In the genomic region with DNA sequence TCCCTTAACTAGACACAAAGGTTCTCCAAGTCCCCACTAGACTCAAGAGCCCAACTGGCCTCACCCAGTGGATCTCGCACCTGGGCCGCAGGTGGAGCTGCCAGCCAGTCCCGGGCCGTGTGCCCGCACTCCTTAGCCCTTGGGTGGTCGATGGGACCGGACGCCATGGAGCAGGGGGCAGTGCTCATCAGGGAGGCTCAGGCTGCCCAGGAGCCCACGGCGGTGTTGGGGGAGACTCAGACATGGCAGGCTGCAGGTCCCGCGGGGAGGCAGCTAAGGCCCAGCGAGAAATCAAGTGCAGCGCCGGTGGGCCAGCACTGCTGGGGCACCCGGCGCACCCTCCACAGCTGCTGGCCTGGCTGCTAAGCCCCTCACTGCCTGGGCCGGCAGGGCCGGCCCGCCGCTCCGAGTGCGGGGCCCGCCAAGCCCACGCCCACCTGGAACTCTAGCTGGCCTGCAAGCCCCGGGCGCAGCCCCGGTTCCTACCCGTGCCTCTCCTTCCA, we compare ENCODE assay signal across 28 cellular contexts.
DNase-seq lines count a peak whose midpoint lies in the region; ATAC-seq, FAIRE-seq and TF ChIP-seq lines count a peak whose summit lies in the region.
"Had no signal": no experiment of that assay in that cellular context is flagged by ENCODE, and none has a peak within 500 bp of the region (broad histone marks: within the 10 kb centered on the region; RNA-seq: fewer than 3 reads in every experiment).

No MANE protein-coding gene starts in this region.

- no peaks in the 10 kb centered on the region for H3K79me2 ChIP-seq in astrocyte (ENCODE audit: insufficient read depth, low read length)

- peak overlapping the region; percentile 9 for H3K27ac Mint-ChIP-seq in astrocyte (ENCODE audit: unreplicated experiment)
- H3K27ac Mint-ChIP-seq: activated B cell treated with CpG ODN at 0.5 μM for 24 hours; activated CD4-positive, alpha-beta memory T cell treated with anti-CD3 and anti-CD28 coated beads, Interleukin-2, amount 10 ng/mL, durations not matched to agents 7 days and 5 days; neural progenitor cell had no signal

- CTCF ChIA-PET in BJ (lab: Yijun Ruan, JAX), result interaction anchor here (1.3 kb wide), 1 partner anchor 174 kb away, joined by 6 read pairs; no protein-coding TSS in a partner anchor

- no peak for TF ChIP-seq EP300 in tibial nerve (IDR thresholded peaks at IDR 0.05)

- peak overlapping the region; percentile 47 for H2BK5ac ChIP-seq in mesenchymal stem cell (ENCODE audit: low read depth, low read length, poor library complexity, severe bottlenecking)

- peaks cover 14% of the 10 kb centered on the region for H3K4me1 ChIP-seq in astrocyte (ENCODE audit: insufficient read depth, low read length)
- H3K4me1 ChIP-seq in mesenchymal stem cell (ENCODE audit: control insufficient read depth, insufficient read depth, low read depth, low read length), result peaks cover 12% of the 10 kb centered on the region
- peaks cover 0 to 19% of the 10 kb centered on the region in 2 donors for H3K4me1 ChIP-seq in thoracic aorta (ENCODE audit: control insufficient read depth in 1 of 2, low read depth in 2 of 2)
- peaks cover 0 to 27% (median 6%) of the 10 kb centered on the region in 4 donors for H3K4me1 ChIP-seq in tibial nerve

- H3K79me1 ChIP-seq in mesenchymal stem cell (replicated peaks; ENCODE audit: low read length, poor library complexity, severe bottlenecking), result peaks cover 29% of the 10 kb centered on the region

- H3K27me3 Mint-ChIP-seq in astrocyte (ENCODE audit: low read depth, unreplicated experiment), result no peaks in the 10 kb centered on the region
- H3K27me3 Mint-ChIP-seq: activated B cell treated with CpG ODN at 0.5 μM for 24 hours; activated CD4-positive, alpha-beta memory T cell treated with anti-CD3 and anti-CD28 coated beads, Interleukin-2, amount 10 ng/mL, durations not matched to agents 7 days and 5 days; CD8-positive, alpha-beta memory T cell had no signal

- no peak overlapping the region for H3K4me3 Mint-ChIP-seq in astrocyte (ENCODE audit: unreplicated experiment)
- H3K4me3 Mint-ChIP-seq: activated B cell treated with CpG ODN at 0.5 μM for 24 hours; activated CD4-positive, alpha-beta memory T cell treated with anti-CD3 and anti-CD28 coated beads, Interleukin-2, amount 10 ng/mL, durations not matched to agents 7 days and 5 days; CD8-positive, alpha-beta memory T cell; neural progenitor cell had no signal

- peak overlapping the region; percentile 4 for H2BK120ac ChIP-seq in mesenchymal stem cell (ENCODE audit: low read depth, low read length)

- no peaks in the 10 kb centered on the region for H3K36me3 ChIP-seq in BJ (ENCODE audit: control insufficient read depth, insufficient read depth, low read length)
- H3K36me3 ChIP-seq in astrocyte (ENCODE audit: insufficient read depth, low read length), result no peaks in the 10 kb centered on the region
- H3K36me3 ChIP-seq in mesenchymal stem cell (ENCODE audit: control insufficient read depth in 1 of 2, insufficient read depth in 2 of 2, low read depth in 1 of 2, low read length in 2 of 2), result peaks cover 0 to 2% of the 10 kb centered on the region in 2 experiments
- H3K36me3 ChIP-seq in thoracic aorta, result no peaks in the 10 kb centered on the region
- no peaks in the 10 kb centered on the region for H3K36me3 ChIP-seq in tibial nerve
- H3K36me3 ChIP-seq: esophagus squamous epithelium, neural progenitor cell had no signal

- FAIRE-seq in astrocyte (lab: Jason Lieb, UNC), result no peak
- FAIRE-seq in HTR-8/SVneo (lab: Jason Lieb, UNC), result no peak

- peak overlapping the region; percentile 60 to 83 for H3K4ac ChIP-seq in mesenchymal stem cell (ENCODE audit: low read depth in 1 of 2, low read length in 2 of 2)

- ATAC-seq in thoracic aorta (ENCODE audit: insufficient number of reproducible peaks, low FRiP score, low read depth) (no peak), HG03565 (IDR thresholded peaks at IDR 0.05; ENCODE audit: unreplicated experiment) (no peak), HG02798 (IDR thresholded peaks at IDR 0.05; ENCODE audit: poor library complexity, unreplicated experiment) (no peak)
- ATAC-seq: left lobe of liver, mucosa of descending colon, PC-3 had no signal

- H4K91ac ChIP-seq in mesenchymal stem cell (ENCODE audit: low read length), result peak overlapping the region; percentile 88

- H2AFZ ChIP-seq in astrocyte (ENCODE audit: low read depth, low read length) (peak overlapping the region; percentile 52), mesenchymal stem cell (ENCODE audit: low read depth, low read length) (no peak overlapping the region)
- H2AFZ ChIP-seq: neural progenitor cell had no signal

- no peak overlapping the region for H2AK5ac ChIP-seq in mesenchymal stem cell (ENCODE audit: low read length, severe bottlenecking)

- no peak for TF ChIP-seq POLR2A in tibial nerve (IDR thresholded peaks at IDR 0.05)

- H3K4me3 ChIP-seq in BJ (ENCODE audit: low read depth, low read length) (peak overlapping the region; percentile 23; the same call in 1 of the 2 replicates), astrocyte (ENCODE audit: insufficient read depth, low read depth, low read length) (no peak overlapping the region), mesenchymal stem cell (ENCODE audit: insufficient read depth in 1 of 2, low read depth in 1 of 2, low read length in 2 of 2) (no peak overlapping the region), thoracic aorta (peak overlapping the region; percentile 60), tibial nerve (peak overlapping the region in 2 of 4 donors; percentile 19 to 25)
- H3K4me3 ChIP-seq: mucosa of descending colon, neural progenitor cell had no signal

- peak overlapping the region; percentile 69 to 80 for H2BK12ac ChIP-seq in mesenchymal stem cell (ENCODE audit: low read length in 2 of 2)

- no peak overlapping the region for H3K23ac ChIP-seq in mesenchymal stem cell (ENCODE audit: low read length in 2 of 2)

- H3K27ac ChIP-seq in astrocyte (ENCODE audit: low read depth, low read length) (peak overlapping the region; percentile 86), mesenchymal stem cell (ENCODE audit: low read length, poor library complexity, severe bottlenecking) (peak overlapping the region; percentile 96), thoracic aorta (peak overlapping the region; percentile 60 to 71), tibial nerve (peak overlapping the region in 2 of 4 donors; percentile 18 to 70)
- H3K27ac ChIP-seq: neural progenitor cell had no signal

- POLR2A ChIA-PET in BJ (lab: Charles Lee), result no interaction called here

- no peak for TF ChIP-seq CTCF in BJ (IDR thresholded peaks at IDR 0.05; ENCODE audit: insufficient read depth, low read depth, low read length)
- TF ChIP-seq CTCF in astrocyte (IDR thresholded peaks at IDR 0.05; ENCODE audit: insufficient read depth, low read depth, low read length), result no peak
- no peak for TF ChIP-seq CTCF in thoracic aorta (IDR thresholded peaks at IDR 0.05)
- TF ChIP-seq CTCF in tibial nerve (IDR thresholded peaks at IDR 0.05), result no peak

- peak overlapping the region; percentile 49 for H2BK15ac ChIP-seq in mesenchymal stem cell (ENCODE audit: low read depth, poor library complexity, severe bottlenecking)

- DNase-seq in BJ (ENCODE audit: low read depth), result no peak
- no peak for DNase-seq in astrocyte (ENCODE audit: low read depth)
- DNase-seq in mesenchymal stem cell, result no peak
- DNase-seq in thoracic aorta (ENCODE audit: low spot score), result no peak
- DNase-seq in tibial nerve (ENCODE audit: low spot score in 2 of 2), result no peak
- no peak for DNase-seq in HTR-8/SVneo (ENCODE audit: insufficient read length, low spot score)
- DNase-seq: activated B cell treated with CpG ODN at 0.5 μM for 24 hours; activated CD4-positive, alpha-beta memory T cell treated with anti-CD3 and anti-CD28 coated beads, Interleukin-2, amount 10 ng/mL, durations not matched to agents 7 days and 5 days; activated naive CD4-positive, alpha-beta T cell treated with Interleukin-2 at 50 U/mL for 16 hours; anterior cingulate cortex; CD8-positive, alpha-beta memory T cell; DND-41; effector memory CD4-positive, alpha-beta T cell; esophagus squamous epithelium; glutamatergic neuron; Kasumi-1; mucosa of descending colon; NCI-H1105; NCI-H2081; NCI-H446; PC-3; SIG-M5; stimulated activated CD4-positive, alpha-beta T cell treated with anti-CD3 and anti-CD28 coated beads, Interleukin-4, amount 100 ng/mL, for 4 hours; T-helper 2 cell had no signal

- H3K4me2 ChIP-seq in astrocyte (ENCODE audit: low read length), result peak overlapping the region; percentile 78
- H3K4me2 ChIP-seq in mesenchymal stem cell (ENCODE audit: low read length, poor library complexity, severe bottlenecking), result peak overlapping the region; percentile 73
- H3K4me2 ChIP-seq: neural progenitor cell had no signal

- H3K4me1 Mint-ChIP-seq in astrocyte (ENCODE audit: low read depth, unreplicated experiment), result peaks cover 18% of the 10 kb centered on the region
- H3K4me1 Mint-ChIP-seq: neural progenitor cell had no signal

- peak overlapping the region; percentile 70 for H4K8ac ChIP-seq in mesenchymal stem cell (ENCODE audit: low read length)

- H3K9me3 Mint-ChIP-seq in astrocyte (ENCODE audit: unreplicated experiment), result no peaks in the 10 kb centered on the region
- H3K9me3 Mint-ChIP-seq: CD8-positive, alpha-beta memory T cell had no signal

- WGBS in mesenchymal stem cell, result 93% methylated on average over 26 of the region's 29 CpGs
- 80 to 98% methylated on average over 28 of the region's 29 CpGs for whole genome bisulfite sequencing in tibial nerve, 2 donors

- peak overlapping the region; percentile 56 to 72 for H3K18ac ChIP-seq in mesenchymal stem cell (ENCODE audit: low read depth in 1 of 2, low read length in 2 of 2)

- H3K27me3 ChIP-seq in BJ (ENCODE audit: control insufficient read depth, insufficient read depth, low read length) (no peaks in the 10 kb centered on the region), astrocyte (ENCODE audit: insufficient read depth, low read length) (no peaks in the 10 kb centered on the region), mesenchymal stem cell (ENCODE audit: control insufficient read depth in 1 of 2, insufficient read depth in 1 of 2, low read length in 2 of 2) (no peaks in the 10 kb centered on the region), thoracic aorta (replicated peaks; ENCODE audit: insufficient read depth) (no peaks in the 10 kb centered on the region), tibial nerve (no peaks in the 10 kb centered on the region)
- H3K27me3 ChIP-seq: esophagus squamous epithelium, neural progenitor cell had no signal

- H4K20me1 ChIP-seq in astrocyte (ENCODE audit: insufficient read depth, low read length), result no peaks in the 10 kb centered on the region

- peak overlapping the region in 1 of 2 experiments; percentile 95 for H3K14ac ChIP-seq in mesenchymal stem cell (ENCODE audit: low read length in 2 of 2)

- H3K9ac ChIP-seq in astrocyte (ENCODE audit: low read length) (peak overlapping the region; percentile 70), mesenchymal stem cell (ENCODE audit: low read length) (peak overlapping the region; percentile 63)
- H3K9ac ChIP-seq: neural progenitor cell had no signal

- H3K36me3 Mint-ChIP-seq in astrocyte (ENCODE audit: low read depth, unreplicated experiment), result no peaks in the 10 kb centered on the region

- H3K9me3 ChIP-seq in astrocyte (ENCODE audit: insufficient read depth, low read depth, low read length) (no peaks in the 10 kb centered on the region), mesenchymal stem cell (ENCODE audit: control insufficient read depth, low read length) (no peaks in the 10 kb centered on the region), thoracic aorta (no peaks in the 10 kb centered on the region), tibial nerve (no peaks in the 10 kb centered on the region)
- H3K9me3 ChIP-seq: esophagus squamous epithelium, mucosa of descending colon had no signal

Comparison
In these comparisons a context has a peak if more than half of its experiments do, and no peak if none do; other contexts are left out.
1. H3K4me3 ChIP-seq: peak in BJ (single experiment) and thoracic aorta (single experiment); none in astrocyte (single experiment) and mesenchymal stem cell (0 of 2).